ENCODE assay signal across 9 cellular contexts in the genomic region with DNA sequence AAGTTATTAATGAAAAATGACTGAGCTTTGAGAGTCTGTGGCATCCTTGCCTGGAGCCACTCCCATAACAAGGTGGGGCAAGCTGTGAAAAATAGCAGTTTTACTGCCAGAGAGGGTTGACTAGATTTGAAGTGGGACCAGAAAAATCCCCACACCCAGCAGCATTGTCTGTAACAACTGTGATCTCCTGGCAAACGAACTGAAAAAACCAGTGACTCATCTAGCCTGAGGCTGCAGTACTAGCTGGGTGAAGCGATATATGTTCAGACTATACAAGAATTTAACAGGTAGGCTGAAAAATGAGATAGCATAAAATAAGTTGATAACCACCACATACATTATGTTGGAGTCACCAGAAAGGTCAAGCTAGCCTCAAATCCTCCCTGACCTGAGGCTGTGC.
DNase-seq lines count a peak whose midpoint lies in the region; ATAC-seq and TF ChIP-seq lines count a peak whose summit lies in the region.
"Had no signal": no experiment of that assay in that cellular context is flagged by ENCODE, and none has a peak within 500 bp of the region (broad histone marks: within the 10 kb centered on the region; RNA-seq: fewer than 3 reads in every experiment).

No MANE protein-coding gene starts in this region.

- H3K4me1 Mint-ChIP-seq in naive thymus-derived CD4-positive, alpha-beta T cell = peaks cover 0 to 11% (median 4%) of the 10 kb centered on the region in 7 donors
- H3K4me1 Mint-ChIP-seq in stimulated activated naive B cell treated with anti-CD40 and anti-IgM and Interleukin-4, amounts not matched to agents 10 μg/mL and 1 μg/mL and 100 μg/mL, for 72 hours = no peaks in the 10 kb centered on the region
- no peaks in the 10 kb centered on the region for H3K4me1 Mint-ChIP-seq in activated CD4-positive, alpha-beta T cell treated with anti-CD3 and anti-CD28 coated beads, Interleukin-2, amount 10 ng/mL, durations not matched to agents 24 days and 14 days

- H3K9me3 ChIP-seq in MG63 (peaks cover 3% of the 10 kb centered on the region; the same call in 1 of the 2 replicates), colonic mucosa (no peaks in the 10 kb centered on the region)
- H3K9me3 ChIP-seq in naive thymus-derived CD4-positive, alpha-beta T cell (ENCODE audit: control insufficient read depth in 2 of 3, low read length in 3 of 3) = peaks cover 0 to 5% (median 0%) of the 10 kb centered on the region in 3 experiments

- intact Hi-C loops in colonic mucosa (cut with DNase I) = no loop called here
- intact Hi-C loops in naive thymus-derived CD4-positive, alpha-beta T cell (cut with micrococcal nuclease) = no loop called here
- intact Hi-C loops in activated CD4-positive, alpha-beta T cell treated with anti-CD3 and anti-CD28 coated beads, Interleukin-2, amount 10 ng/mL, durations not matched to agents 24 days and 14 days (cut with micrococcal nuclease) = no loop called here

- H3K27me3 ChIP-seq in MG63 (no peaks in the 10 kb centered on the region), colonic mucosa (no peaks in the 10 kb centered on the region)
- H3K27me3 ChIP-seq in naive thymus-derived CD4-positive, alpha-beta T cell (ENCODE audit: control insufficient read depth in 2 of 2, insufficient read depth in 2 of 2, low read length in 2 of 2) = no peaks in the 10 kb centered on the region

- DNase-seq in EH (ENCODE audit: low read depth) (peak; percentile 81), MG63 (peak; percentile 83), colonic mucosa (peak; percentile 27), NCI-H1048 (lab: John Stamatoyannopoulos, UW) (no peak), NCI-H2171 treated with DMSO at 0.1 percent for 48 hours (lab: John Stamatoyannopoulos, UW) (no peak)
- no peak for DNase-seq in naive thymus-derived CD4-positive, alpha-beta T cell
- DNase-seq in stimulated activated naive B cell treated with anti-CD40 and anti-IgM and Interleukin-4, amounts not matched to agents 10 μg/mL and 1 μg/mL and 100 μg/mL, for 72 hours = no peak
- DNase-seq in activated CD4-positive, alpha-beta T cell treated with anti-CD3 and anti-CD28 coated beads, Interleukin-2, amount 10 ng/mL, durations not matched to agents 24 days and 14 days = no peak
- DNase-seq: activated CD4-positive, CD25-positive, alpha-beta regulatory T cell treated with anti-CD3 and anti-CD28 coated beads, Interleukin-2, amount 50 U/mL, for 72 hours had no signal

- no peak for TF ChIP-seq CTCF in colonic mucosa (IDR thresholded peaks at IDR 0.05)

- no peaks in the 10 kb centered on the region; the same call in 1 of the 2 replicates for H3K36me3 ChIP-seq in MG63
- no peaks in the 10 kb centered on the region for H3K36me3 ChIP-seq in colonic mucosa
- peaks cover 0 to 4% (median 0%) of the 10 kb centered on the region in 3 experiments for H3K36me3 ChIP-seq in naive thymus-derived CD4-positive, alpha-beta T cell (ENCODE audit: control insufficient read depth in 2 of 3, insufficient read depth in 3 of 3, low read length in 3 of 3)

- no peak overlapping the region for H3K4me3 ChIP-seq in MG63
- H3K4me3 ChIP-seq in colonic mucosa = no peak overlapping the region
- H3K4me3 ChIP-seq in naive thymus-derived CD4-positive, alpha-beta T cell (ENCODE audit: low read length) = no peak overlapping the region

- CTCF ChIA-PET in naive thymus-derived CD4-positive, alpha-beta T cell (lab: Charles Lee) = no interaction called here

- no peak overlapping the region for H3K27ac Mint-ChIP-seq in naive thymus-derived CD4-positive, alpha-beta T cell
- no peak overlapping the region for H3K27ac Mint-ChIP-seq in stimulated activated naive B cell treated with anti-CD40 and anti-IgM and Interleukin-4, amounts not matched to agents 10 μg/mL and 1 μg/mL and 100 μg/mL, for 72 hours
- H3K27ac Mint-ChIP-seq in activated CD4-positive, alpha-beta T cell treated with anti-CD3 and anti-CD28 coated beads, Interleukin-2, amount 10 ng/mL, durations not matched to agents 24 days and 14 days = no peak overlapping the region

- ATAC-seq in naive thymus-derived CD4-positive, alpha-beta T cell = peak; percentile 57
- no peak for ATAC-seq in stimulated activated naive B cell treated with anti-CD40 and anti-IgM and Interleukin-4, amounts not matched to agents 10 μg/mL and 1 μg/mL and 100 μg/mL, for 72 hours (replicated peaks)

- no peak overlapping the region for H3K27ac ChIP-seq in colonic mucosa
- no peak overlapping the region for H3K27ac ChIP-seq in naive thymus-derived CD4-positive, alpha-beta T cell (ENCODE audit: low read depth, low read length)

- peaks cover 2 to 13% (median 11%) of the 10 kb centered on the region in 11 donors for H3K9me3 Mint-ChIP-seq in naive thymus-derived CD4-positive, alpha-beta T cell
- H3K9me3 Mint-ChIP-seq in stimulated activated naive B cell treated with anti-CD40 and anti-IgM and Interleukin-4, amounts not matched to agents 10 μg/mL and 1 μg/mL and 100 μg/mL, for 72 hours = peaks cover 10 to 12% of the 10 kb centered on the region in 2 donors
- peaks cover 10% of the 10 kb centered on the region for H3K9me3 Mint-ChIP-seq in activated CD4-positive, alpha-beta T cell treated with anti-CD3 and anti-CD28 coated beads, Interleukin-2, amount 10 ng/mL, durations not matched to agents 24 days and 14 days

- H3K9ac ChIP-seq in colonic mucosa (ENCODE audit: low read depth in 2 of 2, low read length in 2 of 2) = no peak overlapping the region

- H3K4me3 Mint-ChIP-seq in naive thymus-derived CD4-positive, alpha-beta T cell = no peak overlapping the region
- no peak overlapping the region for H3K4me3 Mint-ChIP-seq in stimulated activated naive B cell treated with anti-CD40 and anti-IgM and Interleukin-4, amounts not matched to agents 10 μg/mL and 1 μg/mL and 100 μg/mL, for 72 hours
- H3K4me3 Mint-ChIP-seq in activated CD4-positive, alpha-beta T cell treated with anti-CD3 and anti-CD28 coated beads, Interleukin-2, amount 10 ng/mL, durations not matched to agents 24 days and 14 days = no peak overlapping the region

- no peaks in the 10 kb centered on the region for H3K4me1 ChIP-seq in colonic mucosa
- H3K4me1 ChIP-seq in naive thymus-derived CD4-positive, alpha-beta T cell (ENCODE audit: control insufficient read depth in 2 of 2, insufficient read depth in 2 of 2, low read length in 2 of 2) = no peaks in the 10 kb centered on the region

- POLR2A ChIA-PET in naive thymus-derived CD4-positive, alpha-beta T cell (lab: Charles Lee) = no interaction called here

- H3K36me3 Mint-ChIP-seq in naive thymus-derived CD4-positive, alpha-beta T cell = peaks cover 9 to 36% (median 26%) of the 10 kb centered on the region in 5 donors
- peaks cover 14 to 19% of the 10 kb centered on the region in 2 donors for H3K36me3 Mint-ChIP-seq in stimulated activated naive B cell treated with anti-CD40 and anti-IgM and Interleukin-4, amounts not matched to agents 10 μg/mL and 1 μg/mL and 100 μg/mL, for 72 hours
- H3K36me3 Mint-ChIP-seq in activated CD4-positive, alpha-beta T cell treated with anti-CD3 and anti-CD28 coated beads, Interleukin-2, amount 10 ng/mL, durations not matched to agents 24 days and 14 days (ENCODE audit: low read depth) = peaks cover 6% of the 10 kb centered on the region

- H3K27me3 Mint-ChIP-seq in naive thymus-derived CD4-positive, alpha-beta T cell = no peaks in the 10 kb centered on the region
- no peaks in the 10 kb centered on the region for H3K27me3 Mint-ChIP-seq in stimulated activated naive B cell treated with anti-CD40 and anti-IgM and Interleukin-4, amounts not matched to agents 10 μg/mL and 1 μg/mL and 100 μg/mL, for 72 hours
- H3K27me3 Mint-ChIP-seq in activated CD4-positive, alpha-beta T cell treated with anti-CD3 and anti-CD28 coated beads, Interleukin-2, amount 10 ng/mL, durations not matched to agents 24 days and 14 days = no peaks in the 10 kb centered on the region

Comparison
In these comparisons a context has a peak if more than half of its experiments do, and no peak if none do; other contexts are left out.
1. DNase-seq: peak in EH (single experiment), MG63 (single experiment) and colonic mucosa (single experiment); none in naive thymus-derived CD4-positive, alpha-beta T cell (0 of 9), stimulated activated naive B cell treated with anti-CD40 and anti-IgM and Interleukin-4, amounts not matched to agents 10 μg/mL and 1 μg/mL and 100 μg/mL, for 72 hours (single experiment), activated CD4-positive, alpha-beta T cell treated with anti-CD3 and anti-CD28 coated beads, Interleukin-2, amount 10 ng/mL, durations not matched to agents 24 days and 14 days (single experiment), NCI-H1048 (single experiment) and NCI-H2171 treated with DMSO at 0.1 percent for 48 hours (single experiment).